ENCODE assay signal across 18 cellular contexts in the genomic region with DNA sequence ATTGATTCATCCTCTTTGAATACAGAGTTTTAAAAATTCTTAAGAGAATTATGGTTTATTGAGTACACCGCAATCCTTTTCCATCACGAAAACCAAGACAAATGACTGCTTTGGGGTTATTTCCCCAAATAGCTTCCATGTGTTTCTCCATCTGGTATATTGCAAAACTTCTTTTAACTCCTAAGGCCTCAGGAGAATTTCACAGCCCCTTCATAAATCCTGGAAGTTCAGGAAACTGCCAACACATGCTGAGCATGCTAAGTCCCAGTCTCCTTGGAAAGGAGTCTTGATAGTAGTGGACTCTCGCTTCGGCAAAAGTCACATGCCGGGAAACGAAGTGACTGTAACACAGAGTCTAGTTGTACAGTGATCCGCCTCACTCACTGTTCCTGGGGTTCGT.
DNase-seq lines count a peak whose midpoint lies in the region; ATAC-seq and TF ChIP-seq lines count a peak whose summit lies in the region.
"Had no signal": no experiment of that assay in that cellular context is flagged by ENCODE, and none has a peak within 500 bp of the region (broad histone marks: within the 10 kb centered on the region; RNA-seq: fewer than 3 reads in every experiment).

No MANE protein-coding gene starts in this region.

- H3K27ac ChIP-seq in heart left ventricle, result peak overlapping the region in 3 of 12 donors; percentile 44 to 73 (median 56)
- no peak overlapping the region for H3K27ac ChIP-seq in left ventricle myocardium inferior (replicated peaks)
- peak overlapping the region; percentile 6 for H3K27ac ChIP-seq in osteoblast (ENCODE audit: low read depth, low read length)

- intact Hi-C loops in heart left ventricle (cut with DNase I), result no loop called here
- intact Hi-C loops in left ventricle myocardium inferior (cut with micrococcal nuclease), result no loop called here

- no peak overlapping the region for H3K4me3 ChIP-seq in heart left ventricle
- H3K4me3 ChIP-seq in left ventricle myocardium inferior, result no peak overlapping the region
- no peak overlapping the region for H3K4me3 ChIP-seq in osteoblast (ENCODE audit: insufficient read depth, low read length)

- H3K9me3 ChIP-seq in heart left ventricle (no peaks in the 10 kb centered on the region), left ventricle myocardium inferior (replicated peaks) (no peaks in the 10 kb centered on the region), osteoblast (ENCODE audit: low read depth, low read length) (no peaks in the 10 kb centered on the region)

- TF ChIP-seq CTCF in heart left ventricle (IDR thresholded peaks at IDR 0.05) (no peak), left ventricle myocardium inferior (IDR thresholded peaks at IDR 0.05; ENCODE audit: borderline replicate concordance) (no peak), osteoblast (IDR thresholded peaks at IDR 0.05; ENCODE audit: extremely low read depth, low read depth, low read length) (no peak), GM20000 (IDR thresholded peaks at IDR 0.05; ENCODE audit: extremely low read depth, missing control alignments) (no peak)

- no peaks in the 10 kb centered on the region for H3K36me3 ChIP-seq in heart left ventricle
- H3K36me3 ChIP-seq in left ventricle myocardium inferior, result no peaks in the 10 kb centered on the region
- H3K36me3 ChIP-seq in osteoblast (ENCODE audit: insufficient read depth, low read length), result no peaks in the 10 kb centered on the region

- 79 to 86% (median 85%) methylated on average over 8 of the region's 8 CpGs for WGBS in heart left ventricle, 4 donors

- H2AFZ ChIP-seq in osteoblast (ENCODE audit: low read length), result peak overlapping the region; percentile 30

- peaks cover 0 to 12% (median 0%) of the 10 kb centered on the region in 12 donors for H3K4me1 ChIP-seq in heart left ventricle
- no peaks in the 10 kb centered on the region for H3K4me1 ChIP-seq in left ventricle myocardium inferior
- peaks cover 20% of the 10 kb centered on the region for H3K4me1 ChIP-seq in osteoblast (ENCODE audit: insufficient read depth, low read length)

- no peaks in the 10 kb centered on the region for H4K20me1 ChIP-seq in osteoblast (ENCODE audit: insufficient read depth, low read length)

- peak; percentile 69 to 83 (median 74) for ATAC-seq in heart left ventricle
- ATAC-seq in HG03378 (IDR thresholded peaks at IDR 0.05; ENCODE audit: unreplicated experiment), result no peak
- ATAC-seq: activated CD8-positive, alpha-beta T cell treated with anti-CD3 and anti-CD28 coated beads for 36 hours; activated naive CD4-positive, alpha-beta T cell treated with anti-CD3 and anti-CD28 coated beads, Interleukin-2, amount 50 U/mL, for 72 hours; CD8-positive, alpha-beta T cell had no signal

- DNase-seq in heart left ventricle (peak in 2 of 5 donors; percentile 22 to 27), left ventricle myocardium inferior (no peak), fibroblast of gingiva (ENCODE audit: low read depth) (peak; percentile 88), osteoblast (ENCODE audit: insufficient read length, low spot score, missing footprints) (peak; percentile 41), GM20000 (ENCODE audit: low spot score) (no peak), NCI-H226 (no peak), KG1 (lab: John Stamatoyannopoulos, UW) (no peak)
- DNase-seq: activated B cell treated with CpG ODN at 0.5 μM for 24 hours; activated CD8-positive, alpha-beta T cell treated with anti-CD3 and anti-CD28 coated beads for 36 hours; activated T-cell treated with anti-CD3 and anti-CD28 coated beads, Interleukin-2, amount 50 U/mL, for 48 hours; CD8-positive, alpha-beta T cell; effector CD8-positive, alpha-beta T cell; foreskin melanocyte; NCI-H1930; posterior cingulate gyrus; SIG-M5 had no signal

- no peak overlapping the region for H3K4me2 ChIP-seq in osteoblast (ENCODE audit: insufficient read depth, low read length)

- no peak for TF ChIP-seq POLR2A in heart left ventricle (IDR thresholded peaks at IDR 0.05)

- no peaks in the 10 kb centered on the region for H3K27me3 ChIP-seq in heart left ventricle
- no peaks in the 10 kb centered on the region for H3K27me3 ChIP-seq in left ventricle myocardium inferior (ENCODE audit: low read depth)
- no peaks in the 10 kb centered on the region for H3K27me3 ChIP-seq in osteoblast (ENCODE audit: insufficient read depth, low read length)

- H3K79me2 ChIP-seq in osteoblast (ENCODE audit: insufficient read depth, low read length), result no peaks in the 10 kb centered on the region

Comparison
In these comparisons a context has a peak if more than half of its experiments do, and no peak if none do; other contexts are left out.
1. DNase-seq: peak in fibroblast of gingiva (single experiment) and osteoblast (single experiment); none in left ventricle myocardium inferior (single experiment), GM20000 (single experiment), NCI-H226 (single experiment) and KG1 (single experiment).